17 cellular contexts compared by ENCODE assay signal in genomic region chr3:65837604-65838003, GRCh38.
A peak's percentile ranks its signal among the peaks of the same experiment; 100 is the strongest.
DNase-seq lines count a peak whose midpoint lies in the region; ATAC-seq and TF ChIP-seq lines count a peak whose summit lies in the region.
"Had no signal": no experiment of that assay in that cellular context is flagged by ENCODE, and none has a peak within 500 bp of the region (broad histone marks: within the 10 kb centered on the region; RNA-seq: fewer than 3 reads in every experiment).

No MANE protein-coding gene starts in this region.

- H3K4me3 ChIP-seq in GM12865 (ENCODE audit: low read depth, low read length) (no peak overlapping the region), mesendoderm (ENCODE audit: low read length) (no peak overlapping the region), trophoblast cell (ENCODE audit: low read depth, low read length) (no peak overlapping the region), SK-N-SH (ENCODE audit: low read depth in 2 of 2, low read length in 1 of 2) (no peak overlapping the region)
- H3K4me3 ChIP-seq: SJSA1 had no signal

- H3K56ac ChIP-seq in mesendoderm (ENCODE audit: low read length) = no peak overlapping the region

- no peak for TF ChIP-seq CTCF in GM12865 (IDR thresholded peaks at IDR 0.05; ENCODE audit: insufficient read depth, low read depth, low read length, missing control alignments)
- TF ChIP-seq CTCF in SK-N-SH (IDR thresholded peaks at IDR 0.05) = no peak

- H3K79me1 ChIP-seq in mesendoderm (ENCODE audit: low read length) = no peaks in the 10 kb centered on the region
- H3K79me1 ChIP-seq in trophoblast cell (ENCODE audit: low read length) = no peaks in the 10 kb centered on the region

- H3K27me3 ChIP-seq in mesendoderm (ENCODE audit: insufficient read depth, low read length, poor library complexity) (no peaks in the 10 kb centered on the region), trophoblast cell (ENCODE audit: insufficient read depth, low read length) (no peaks in the 10 kb centered on the region), SK-N-SH (ENCODE audit: insufficient read depth) (no peaks in the 10 kb centered on the region)
- H3K27me3 ChIP-seq: SJSA1 had no signal

- H2BK5ac ChIP-seq in mesendoderm (ENCODE audit: low read length) (no peak overlapping the region), trophoblast cell (ENCODE audit: low read depth, low read length, poor library complexity) (no peak overlapping the region)

- H3K4ac ChIP-seq in mesendoderm (ENCODE audit: low read depth, low read length) (no peak overlapping the region), trophoblast cell (ENCODE audit: low read depth, low read length) (no peak overlapping the region)

- H3K9me3 ChIP-seq in trophoblast cell (ENCODE audit: insufficient read depth, low read depth, low read length) = no peaks in the 10 kb centered on the region
- no peaks in the 10 kb centered on the region for H3K9me3 ChIP-seq in SK-N-SH
- H3K9me3 ChIP-seq: SJSA1 had no signal

- POLR2A ChIA-PET in SK-N-SH (lab: Yijun Ruan, JAX) = no interaction called here

- H2AFZ ChIP-seq in trophoblast cell (ENCODE audit: insufficient read depth, low read length, poor library complexity) = no peak overlapping the region
- H2AFZ ChIP-seq in SK-N-SH (ENCODE audit: low read depth) = no peak overlapping the region

- H3K23ac ChIP-seq in mesendoderm (ENCODE audit: low read length) (no peak overlapping the region), trophoblast cell (ENCODE audit: low read length) (no peak overlapping the region)

- no peak overlapping the region for H4K5ac ChIP-seq in mesendoderm (ENCODE audit: low read length)

- H3K18ac ChIP-seq in mesendoderm (ENCODE audit: low read length) = peak overlapping the region; percentile 28
- H3K18ac ChIP-seq in trophoblast cell (ENCODE audit: low read length) = no peak overlapping the region

- no peak overlapping the region for H3K14ac ChIP-seq in trophoblast cell (ENCODE audit: low read length)

- peaks cover 30% of the 10 kb centered on the region for H3F3A ChIP-seq in SK-N-SH (replicated peaks; ENCODE audit: insufficient read depth)

- H4K20me1 ChIP-seq in SK-N-SH (ENCODE audit: insufficient read depth) = no peaks in the 10 kb centered on the region

- H2AK5ac ChIP-seq in mesendoderm (ENCODE audit: low read length) (no peak overlapping the region), trophoblast cell (ENCODE audit: low read length) (no peak overlapping the region)

- H3K9me2 ChIP-seq in SK-N-SH = no peaks in the 10 kb centered on the region

- H4K8ac ChIP-seq in mesendoderm (ENCODE audit: low read depth, low read length) = no peak overlapping the region
- H4K8ac ChIP-seq in trophoblast cell (ENCODE audit: low read depth, low read length) = no peak overlapping the region

- H3K27ac ChIP-seq in mesendoderm (ENCODE audit: low read depth, low read length) = no peak overlapping the region
- H3K27ac ChIP-seq in trophoblast cell (ENCODE audit: low read depth, low read length) = no peak overlapping the region
- H3K27ac ChIP-seq in SK-N-SH (ENCODE audit: low read depth in 2 of 2, low read length in 1 of 2) = no peak overlapping the region
- H3K27ac ChIP-seq: SJSA1 had no signal

- CTCF ChIA-PET in SK-N-SH (lab: Yijun Ruan, JAX) = no interaction called here

- WGBS in mesendoderm (ENCODE audit: extremely low coverage, insufficient coverage, low lambda C conversion rate) = no CpG with 5 or more reads among the region's 4 CpGs
- WGBS in trophoblast cell (ENCODE audit: extremely low coverage, insufficient coverage, insufficient read length) = no CpG with 5 or more reads among the region's 4 CpGs
- 81% methylated on average over 4 of the region's 4 CpGs for WGBS in SK-N-SH (ENCODE audit: low lambda C conversion rate)

- H2BK15ac ChIP-seq in mesendoderm (replicated peaks; ENCODE audit: low read depth) = no peak overlapping the region

- no peak overlapping the region for H2BK12ac ChIP-seq in trophoblast cell (ENCODE audit: low read length)

- H3K4me2 ChIP-seq in mesendoderm (ENCODE audit: low read length) (no peak overlapping the region), trophoblast cell (ENCODE audit: low read length) (no peak overlapping the region), SK-N-SH (no peak overlapping the region)

- no peaks in the 10 kb centered on the region for H3K79me2 ChIP-seq in mesendoderm (ENCODE audit: control insufficient read depth, insufficient read depth, low read length)
- no peaks in the 10 kb centered on the region for H3K79me2 ChIP-seq in trophoblast cell (ENCODE audit: control insufficient read depth, insufficient read depth, low read length, poor library complexity)
- peaks cover 34% of the 10 kb centered on the region for H3K79me2 ChIP-seq in SK-N-SH (ENCODE audit: insufficient read depth)

- TF ChIP-seq RAD21 in SK-N-SH (IDR thresholded peaks at IDR 0.05; ENCODE audit: low read length) = no peak

- no peaks in the 10 kb centered on the region for H3K36me3 ChIP-seq in mesendoderm (ENCODE audit: control insufficient read depth, insufficient read depth, low read length)
- no peaks in the 10 kb centered on the region for H3K36me3 ChIP-seq in trophoblast cell (ENCODE audit: control insufficient read depth in 1 of 2, insufficient read depth in 2 of 2, low read length in 2 of 2)
- H3K36me3 ChIP-seq in SK-N-SH (replicated peaks in 1 of 2; ENCODE audit: control insufficient read depth in 1 of 2, insufficient read depth in 2 of 2, low read length in 1 of 2) = no peaks in the 10 kb centered on the region
- H3K36me3 ChIP-seq: SJSA1 had no signal

- H3K4me1 ChIP-seq in mesendoderm (ENCODE audit: control insufficient read depth, low read depth, low read length) (peaks cover 6% of the 10 kb centered on the region), trophoblast cell (ENCODE audit: control insufficient read depth in 1 of 2, insufficient read depth in 2 of 2, low read length in 2 of 2) (peaks cover 0 to 2% of the 10 kb centered on the region in 2 experiments), SK-N-SH (ENCODE audit: control insufficient read depth in 1 of 2, insufficient read depth in 2 of 2, low read depth in 1 of 2, low read length in 1 of 2) (peaks cover 3 to 29% of the 10 kb centered on the region in 2 experiments; a peak in 2 of 4 replicates)

- no peak overlapping the region for H4K91ac ChIP-seq in trophoblast cell (ENCODE audit: low read depth, low read length)

- peak; percentile 74 for ATAC-seq in HG02852 (IDR thresholded peaks at IDR 0.05; ENCODE audit: unreplicated experiment)
- ATAC-seq: PC-3, T-cell had no signal

- TF ChIP-seq EP300 in SK-N-SH (IDR thresholded peaks at IDR 0.05; ENCODE audit: borderline replicate concordance in 1 of 2, low read depth in 1 of 2, low read length in 1 of 2) = no peak

- no peak overlapping the region for H4K12ac ChIP-seq in trophoblast cell (ENCODE audit: low read depth, low read length)

- H2BK120ac ChIP-seq in mesendoderm (ENCODE audit: low read depth, low read length) (no peak overlapping the region), trophoblast cell (ENCODE audit: insufficient read depth, low read length, poor library complexity) (no peak overlapping the region)

- H3K9ac ChIP-seq in mesendoderm (ENCODE audit: low read length) = no peak overlapping the region
- H3K9ac ChIP-seq in trophoblast cell (ENCODE audit: low read length) = no peak overlapping the region
- H3K9ac ChIP-seq in SK-N-SH = no peak overlapping the region

- DNase-seq in GM12865 (ENCODE audit: low read depth) (peak; percentile 43), NOMO-1 treated with DMSO at 0.1 percent for 48 hours (lab: John Stamatoyannopoulos, UW; ENCODE audit: unreplicated experiment) (peak; percentile 13), mesendoderm (no peak), trophoblast cell (no peak), C1 segment of cervical spinal cord (lab: John Stamatoyannopoulos, UW) (no peak), SK-N-SH (no peak)
- DNase-seq: DMS 273 treated with DMSO at 0.1 percent for 48 hours, IMR-90, Kasumi-1, NCI-H1436 treated with DMSO at 0.1 percent for 48 hours, NCI-H2081 treated with DMSO at 0.1 percent for 48 hours, NCI-H2227 treated with DMSO at 0.1 percent for 48 hours, NCI-H524 treated with DMSO at 0.1 percent for 48 hours, PC-3, T-cell had no signal

TF ChIP-seq in SK-N-SH, 30 proteins besides CTCF, POLR2A, EP300 and RAD21 (continues in another document):
- TF ChIP-seq EZH2phosphoT487 (IDR thresholded peaks at IDR 0.05; ENCODE audit: borderline replicate concordance, low read depth) = no peak
- no peak for TF ChIP-seq SIN3A (IDR thresholded peaks at IDR 0.05; ENCODE audit: borderline replicate concordance, low read depth, low read length)
- TF ChIP-seq CHD2 (IDR thresholded peaks at IDR 0.05; ENCODE audit: low read length, partially characterized antibody) = no peak
- TF ChIP-seq FOXM1 (IDR thresholded peaks at IDR 0.05; ENCODE audit: low read depth) = no peak
- no peak for TF ChIP-seq NRF1 (IDR thresholded peaks at IDR 0.05; ENCODE audit: low read depth, low read length)
- TF ChIP-seq, protein P1, sequence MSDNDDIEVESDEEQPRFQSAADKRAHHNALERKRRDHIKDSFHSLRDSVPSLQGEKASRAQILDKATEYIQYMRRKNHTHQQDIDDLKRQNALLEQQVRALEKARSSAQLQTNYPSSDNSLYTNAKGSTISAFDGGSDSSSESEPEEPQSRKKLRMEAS (IDR thresholded peaks at IDR 0.05; ENCODE audit: low read depth) = no peak
- no peak for TF ChIP-seq TEAD4 (IDR thresholded peaks at IDR 0.05; ENCODE audit: borderline replicate concordance, insufficient read depth)
- no peak for TF ChIP-seq USF2 (IDR thresholded peaks at IDR 0.05; ENCODE audit: borderline replicate concordance, low read depth, low read length)
- TF ChIP-seq, protein P2, sequence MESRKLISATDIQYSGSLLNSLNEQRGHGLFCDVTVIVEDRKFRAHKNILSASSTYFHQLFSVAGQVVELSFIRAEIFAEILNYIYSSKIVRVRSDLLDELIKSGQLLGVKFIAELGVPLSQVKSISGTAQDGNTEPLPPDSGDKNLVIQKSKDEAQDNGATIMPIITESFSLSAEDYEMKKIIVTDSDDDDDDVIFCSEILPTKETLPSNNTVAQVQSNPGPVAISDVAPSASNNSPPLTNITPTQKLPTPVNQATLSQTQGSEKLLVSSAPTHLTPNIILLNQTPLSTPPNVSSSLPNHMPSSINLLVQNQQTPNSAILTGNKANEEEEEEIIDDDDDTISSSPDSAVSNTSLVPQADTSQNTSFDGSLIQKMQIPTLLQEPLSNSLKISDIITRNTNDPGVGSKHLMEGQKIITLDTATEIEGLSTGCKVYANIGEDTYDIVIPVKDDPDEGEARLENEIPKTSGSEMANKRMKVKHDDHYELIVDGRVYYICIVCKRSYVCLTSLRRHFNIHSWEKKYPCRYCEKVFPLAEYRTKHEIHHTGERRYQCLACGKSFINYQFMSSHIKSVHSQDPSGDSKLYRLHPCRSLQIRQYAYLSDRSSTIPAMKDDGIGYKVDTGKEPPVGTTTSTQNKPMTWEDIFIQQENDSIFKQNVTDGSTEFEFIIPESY (IDR thresholded peaks at IDR 0.05; ENCODE audit: borderline replicate concordance, low read depth) = no peak

Comparison
In these comparisons a context has a peak if more than half of its experiments do, and no peak if none do; other contexts are left out.
1. DNase-seq: peak in GM12865 (single experiment) and NOMO-1 treated with DMSO at 0.1 percent for 48 hours (single experiment); none in mesendoderm (single experiment), trophoblast cell (0 of 2), C1 segment of cervical spinal cord (0 of 14) and SK-N-SH (single experiment).